ENCODE assay signal across 39 cellular contexts in genomic region chrX:24332868-24333267, GRCh38. TPM values are rescaled to one million over a fixed set of nuclear protein-coding genes. Genes with fewer than 3 reads are reported as not detected.
DNase-seq lines count a peak whose midpoint lies in the region; ATAC-seq, FAIRE-seq and TF ChIP-seq lines count a peak whose summit lies in the region.
"Had no signal": no experiment of that assay in that cellular context is flagged by ENCODE, and none has a peak within 500 bp of the region (broad histone marks: within the 10 kb centered on the region; RNA-seq: fewer than 3 reads in every experiment).

No MANE protein-coding gene starts in this region.

- no peak overlapping the region for H2AFZ ChIP-seq in astrocyte (ENCODE audit: low read depth, low read length)
- H2AFZ ChIP-seq: PC-9 had no signal

- H3K4me1 Mint-ChIP-seq in astrocyte (ENCODE audit: low read depth, unreplicated experiment) (no peaks in the 10 kb centered on the region), nephron (peaks cover 12% of the 10 kb centered on the region)
- H3K4me1 Mint-ChIP-seq: activated CD4-positive, alpha-beta T cell treated with anti-CD3 and anti-CD28 coated beads for 36 hours; activated naive CD4-positive, alpha-beta T cell treated with anti-CD3 and anti-CD28 coated beads, Interleukin-2, amount 10 ng/mL, durations not matched to agents 7 days and 5 days; activated T-helper 17 cell treated with anti-CD3 and anti-CD28 coated beads, Interleukin-2, amount 50 U/mL, for 72 hours; naive B cell; stimulated activated naive B cell treated with anti-CD40 and anti-IgM and Interleukin-4, amounts not matched to agents 10 μg/mL and 1 μg/mL and 100 μg/mL, for 72 hours; T-helper 17 cell had no signal

- no peaks in the 10 kb centered on the region for H3K36me3 ChIP-seq in astrocyte (ENCODE audit: insufficient read depth, low read length)
- H3K36me3 ChIP-seq in small intestine (ENCODE audit: control insufficient read depth in 2 of 2, insufficient read depth in 2 of 2, low read length in 2 of 2): no peaks in the 10 kb centered on the region
- H3K36me3 ChIP-seq: cardiac muscle cell, left ventricle myocardium inferior had no signal

- ATAC-seq in HG03460 (IDR thresholded peaks at IDR 0.05; ENCODE audit: unreplicated experiment) (no peak), GM18517 (IDR thresholded peaks at IDR 0.05; ENCODE audit: unreplicated experiment) (no peak)
- ATAC-seq: activated CD4-positive, alpha-beta T cell treated with anti-CD3 and anti-CD28 coated beads for 36 hours; activated T-helper 17 cell treated with anti-CD3 and anti-CD28 coated beads, Interleukin-2, amount 50 U/mL, for 72 hours; stimulated activated naive B cell treated with anti-CD40 and anti-IgM and Interleukin-4, amounts not matched to agents 10 μg/mL and 1 μg/mL and 100 μg/mL, for 72 hours; T-helper 17 cell had no signal

- H3K4me1 ChIP-seq in astrocyte (ENCODE audit: insufficient read depth, low read length) (no peaks in the 10 kb centered on the region), small intestine (ENCODE audit: control insufficient read depth in 2 of 2, insufficient read depth in 1 of 2, low read depth in 1 of 2, low read length in 1 of 2) (no peaks in the 10 kb centered on the region)
- H3K4me1 ChIP-seq: left ventricle myocardium inferior, testis had no signal

- WGBS in small intestine, 3 donors: 68 to 83% (median 68%) methylated on average over 4 of the region's 4 CpGs

- FAIRE-seq in astrocyte (lab: Jason Lieb, UNC) (peak; percentile 67), small intestine (lab: Jason Lieb, UNC) (no peak)
- FAIRE-seq: GM18507, H1, keratinocyte had no signal

- H3K9me3 ChIP-seq in astrocyte (ENCODE audit: insufficient read depth, low read depth, low read length) (no peaks in the 10 kb centered on the region), small intestine (ENCODE audit: control insufficient read depth, low read depth) (no peaks in the 10 kb centered on the region)
- H3K9me3 ChIP-seq: left ventricle myocardium inferior, testis had no signal

- H3K27me3 Mint-ChIP-seq in astrocyte (ENCODE audit: low read depth, unreplicated experiment): no peaks in the 10 kb centered on the region
- peaks cover 3% of the 10 kb centered on the region for H3K27me3 Mint-ChIP-seq in nephron (ENCODE audit: low read depth)
- H3K27me3 Mint-ChIP-seq: T-helper 17 cell had no signal

- H3K79me2 ChIP-seq in astrocyte (ENCODE audit: insufficient read depth, low read length): no peaks in the 10 kb centered on the region

- TF ChIP-seq CTCF in astrocyte (IDR thresholded peaks at IDR 0.05; ENCODE audit: insufficient read depth, low read depth, low read length) (no peak), nephron (IDR thresholded peaks at IDR 0.05; ENCODE audit: unreplicated experiment in 3 of 3) (no peak)

- H3K9ac ChIP-seq in astrocyte (ENCODE audit: low read length): no peak overlapping the region

- no peak overlapping the region for H3K27ac Mint-ChIP-seq in astrocyte (ENCODE audit: unreplicated experiment)
- peak overlapping the region; percentile 57 to 92 (median 91) for H3K27ac Mint-ChIP-seq in nephron
- H3K27ac Mint-ChIP-seq: activated CD4-positive, alpha-beta T cell treated with anti-CD3 and anti-CD28 coated beads for 36 hours; activated naive CD4-positive, alpha-beta T cell treated with anti-CD3 and anti-CD28 coated beads, Interleukin-2, amount 10 ng/mL, durations not matched to agents 7 days and 5 days; activated T-helper 17 cell treated with anti-CD3 and anti-CD28 coated beads, Interleukin-2, amount 50 U/mL, for 72 hours; CD4-positive, alpha-beta T cell; HFFc6; naive B cell; stimulated activated naive B cell treated with anti-CD40 and anti-IgM and Interleukin-4, amounts not matched to agents 10 μg/mL and 1 μg/mL and 100 μg/mL, for 72 hours; T-helper 17 cell had no signal

- H3K27ac ChIP-seq in astrocyte (ENCODE audit: low read depth, low read length) (peak overlapping the region; percentile 26), small intestine (ENCODE audit: low read depth in 1 of 2, low read length in 1 of 2) (no peak overlapping the region)
- H3K27ac ChIP-seq: cardiac muscle cell, left ventricle myocardium inferior, PC-9, testis had no signal

- no peaks in the 10 kb centered on the region for H3K27me3 ChIP-seq in astrocyte (ENCODE audit: insufficient read depth, low read length)
- no peaks in the 10 kb centered on the region for H3K27me3 ChIP-seq in small intestine (ENCODE audit: control insufficient read depth in 2 of 2, insufficient read depth in 2 of 2, low read length in 2 of 2)
- H3K27me3 ChIP-seq: cardiac muscle cell, testis had no signal

- H3K9me3 Mint-ChIP-seq in astrocyte (ENCODE audit: unreplicated experiment) (no peaks in the 10 kb centered on the region), nephron (peaks cover 3% of the 10 kb centered on the region)
- H3K9me3 Mint-ChIP-seq: activated naive CD4-positive, alpha-beta T cell treated with anti-CD3 and anti-CD28 coated beads, Interleukin-2, amount 10 ng/mL, durations not matched to agents 7 days and 5 days; activated T-helper 17 cell treated with anti-CD3 and anti-CD28 coated beads, Interleukin-2, amount 50 U/mL, for 72 hours; CD4-positive, alpha-beta T cell had no signal

- no peak overlapping the region for H3K4me2 ChIP-seq in astrocyte (ENCODE audit: low read length)
- H3K4me2 ChIP-seq: PC-9 had no signal

- H3K4me3 Mint-ChIP-seq in astrocyte (ENCODE audit: unreplicated experiment) (no peak overlapping the region), nephron (no peak overlapping the region)
- H3K4me3 Mint-ChIP-seq: activated CD4-positive, alpha-beta T cell treated with anti-CD3 and anti-CD28 coated beads for 36 hours; activated naive CD4-positive, alpha-beta T cell treated with anti-CD3 and anti-CD28 coated beads, Interleukin-2, amount 10 ng/mL, durations not matched to agents 7 days and 5 days; activated T-helper 17 cell treated with anti-CD3 and anti-CD28 coated beads, Interleukin-2, amount 50 U/mL, for 72 hours; CD4-positive, alpha-beta T cell; HFFc6; naive B cell; stimulated activated naive B cell treated with anti-CD40 and anti-IgM and Interleukin-4, amounts not matched to agents 10 μg/mL and 1 μg/mL and 100 μg/mL, for 72 hours; T-helper 17 cell had no signal

- no peak overlapping the region for H3K4me3 ChIP-seq in astrocyte (ENCODE audit: insufficient read depth, low read depth, low read length)
- no peak overlapping the region for H3K4me3 ChIP-seq in small intestine (ENCODE audit: low read depth in 1 of 2, low read length in 2 of 2)
- H3K4me3 ChIP-seq: cardiac muscle cell, left ventricle myocardium inferior, PC-9, testis had no signal

- DNase-seq in A172 (ENCODE audit: low spot score): peak; percentile 62
- DNase-seq in M059J (ENCODE audit: low read depth): peak; percentile 32
- peak; percentile 65 for DNase-seq in astrocyte (ENCODE audit: low read depth)
- DNase-seq in small intestine: no peak
- DNase-seq in midbrain (lab: John Stamatoyannopoulos, UW): no peak
- DNase-seq: activated CD4-positive, alpha-beta T cell treated with anti-CD3 and anti-CD28 coated beads for 36 hours; activated naive CD4-positive, alpha-beta T cell treated with anti-CD3 and anti-CD28 coated beads, Interleukin-2, amount 10 ng/mL, durations not matched to agents 7 days and 5 days; CD4-positive, alpha-beta T cell; cortex of kidney; erythroblast; foreskin fibroblast; HFFc6; left ventricle myocardium inferior; mesendoderm; naive B cell; NCI-H1417; NCI-H2029 treated with DMSO at 0.1 percent for 48 hours; NCI-H2227 treated with DMSO at 0.1 percent for 48 hours; NCI-H526 treated with DMSO at 0.1 percent for 48 hours; NK-92 treated with Interleukin-12 subunit alpha and Interleukin-12 subunit beta, amount 100 ng/mL, for 24 hours; nucleus accumbens; PC-9; Right ventricle myocardium superior; stimulated activated naive B cell treated with anti-CD40 and anti-IgM and Interleukin-4, amounts not matched to agents 10 μg/mL and 1 μg/mL and 100 μg/mL, for 72 hours; T-helper 17 cell; testis had no signal

- H4K20me1 ChIP-seq in astrocyte (ENCODE audit: insufficient read depth, low read length): no peaks in the 10 kb centered on the region

- H3K36me3 Mint-ChIP-seq in astrocyte (ENCODE audit: low read depth, unreplicated experiment) (no peaks in the 10 kb centered on the region), nephron (ENCODE audit: low read depth) (no peaks in the 10 kb centered on the region)
- H3K36me3 Mint-ChIP-seq: activated naive CD4-positive, alpha-beta T cell treated with anti-CD3 and anti-CD28 coated beads, Interleukin-2, amount 10 ng/mL, durations not matched to agents 7 days and 5 days; stimulated activated naive B cell treated with anti-CD40 and anti-IgM and Interleukin-4, amounts not matched to agents 10 μg/mL and 1 μg/mL and 100 μg/mL, for 72 hours had no signal

RNA-seq across cellular contexts. Expression of gene SUPT20HL2, which starts 19.0 kb away (rescaled TPM):
- not detected in 2 replicates for total RNA-seq in A172 (2014; rRNA removed; shearing (Covaris generic))
- 0.17 TPM in 1 of 2 replicates, not detected in the other for total RNA-seq in M059J (2014; rRNA removed; shearing (Covaris generic))
- not detected in 2 replicates for total RNA-seq in astrocyte
- not detected for polyA plus RNA-seq in small intestine
- total RNA-seq: activated CD4-positive, alpha-beta T cell treated with anti-CD3 and anti-CD28 coated beads for 36 hours; activated T-helper 17 cell treated with anti-CD3 and anti-CD28 coated beads, Interleukin-2, amount 50 U/mL, for 72 hours; CD4-positive, alpha-beta T cell; Daoy; H1; HFFc6; HT1080; left ventricle myocardium inferior; MCF 10A; PC-9; pulmonary artery endothelial cell; Right ventricle myocardium superior; T-helper 17 cell; urinary bladder had no signal
- polyA plus RNA-seq: H1, keratinocyte had no signal

RNA-seq across cellular contexts. Expression of gene SUPT20HL1, which starts 27.6 kb away (rescaled TPM):
- total RNA-seq in A172 (2014; rRNA removed; shearing (Covaris generic)): not detected in 2 replicates
- not detected in 2 replicates for total RNA-seq in M059J (2014; rRNA removed; shearing (Covaris generic))
- total RNA-seq in astrocyte: not detected in 2 replicates
- not detected for polyA plus RNA-seq in small intestine
- total RNA-seq: cardiac muscle cell; CD4-positive, alpha-beta T cell; Daoy; H1; HFFc6; HT1080; left ventricle myocardium inferior; MCF 10A; PC-9; pulmonary artery endothelial cell; Right ventricle myocardium superior; T-helper 17 cell had no signal
- polyA plus RNA-seq: H1, keratinocyte had no signal

Comparison
In these comparisons a context has a peak if more than half of its experiments do, and no peak if none do; other contexts are left out.
1. DNase-seq: peak in A172 (single experiment), M059J (single experiment) and astrocyte (single experiment); none in small intestine (single experiment) and midbrain (single experiment).